Comparison of ENCODE assay signal across 8 cellular contexts in genomic region chr11:6319879-6320410, GRCh38. TPM values are rescaled to one million over a fixed set of nuclear protein-coding genes. Genes with fewer than 3 reads are reported as not detected.
DNase-seq lines count a peak whose midpoint lies in the region; ATAC-seq, FAIRE-seq and TF ChIP-seq lines count a peak whose summit lies in the region.

No MANE protein-coding gene starts in this region.

- peak; percentile 28 for DNase-seq in D341Med (ENCODE audit: low spot score)
- peak; percentile 83 for DNase-seq in NCI-H69 (lab: John Stamatoyannopoulos, UW)
- peak; percentile 91 for DNase-seq in cerebellar cortex (ENCODE audit: low spot score)
- peak; percentile 57 for DNase-seq in keratinocyte (ENCODE audit: low read depth, low spot score)
- peak; percentile 24 to 36 for DNase-seq in stimulated activated CD4-positive, alpha-beta T cell treated with anti-CD3 and anti-CD28 coated beads, Interleukin-4, amount 100 ng/mL, for 48 hours (ENCODE audit: low read depth in 2 of 2)
- no peak for DNase-seq in NCI-H748 (lab: John Stamatoyannopoulos, UW; ENCODE audit: unreplicated experiment)
- DNase-seq in A172 (ENCODE audit: low spot score): no peak

- peaks cover 11% of the 10 kb centered on the region for H3K79me2 ChIP-seq in keratinocyte (ENCODE audit: control insufficient read depth, insufficient read depth, low read length)

- H3K9ac ChIP-seq in keratinocyte (ENCODE audit: control insufficient read depth, extremely low read depth, insufficient read depth, low read length): peak overlapping the region; percentile 99

- H3K4me3 ChIP-seq in keratinocyte (ENCODE audit: control insufficient read depth in 2 of 3, extremely low read depth in 1 of 3, insufficient read depth in 2 of 3, low read depth in 1 of 3, low read length in 3 of 3): peak overlapping the region; percentile 56 to 95 (median 87)

- no peaks in the 10 kb centered on the region for H4K20me1 ChIP-seq in keratinocyte (ENCODE audit: control insufficient read depth, extremely low read depth, insufficient read depth, low read length)

- no peaks in the 10 kb centered on the region for H3K27me3 ChIP-seq in keratinocyte (ENCODE audit: control insufficient read depth, extremely low read depth, insufficient read depth, low read length)

- no peaks in the 10 kb centered on the region for H3K36me3 ChIP-seq in keratinocyte (ENCODE audit: control insufficient read depth in 2 of 2, extremely low read depth in 1 of 2, insufficient read depth in 2 of 2, low read length in 2 of 2)

- TF ChIP-seq CTCF in keratinocyte (optimal IDR thresholded peaks at IDR 0.05 in 1 of 3, IDR thresholded peaks at IDR 0.05 in 1 of 3, conservative IDR thresholded peaks at IDR 0.05 in 1 of 3; ENCODE audit: extremely low read depth in 1 of 3, insufficient read depth in 2 of 3, low read length in 3 of 3): no peak

- peak; percentile 76 for FAIRE-seq in keratinocyte (lab: Jason Lieb, UNC)

- dilution Hi-C loops in keratinocyte (cut with MboI; ENCODE audit: extremely low pct_ligation_motif_present, low sequenced_read_pairs): no loop called here

- H3K27ac ChIP-seq in keratinocyte (ENCODE audit: control insufficient read depth, insufficient read depth, low read length): peak overlapping the region; percentile 98

- no peaks in the 10 kb centered on the region for H3K9me1 ChIP-seq in keratinocyte (ENCODE audit: control insufficient read depth, extremely low read depth, insufficient read depth, low read length)

- peaks cover 40% of the 10 kb centered on the region for H3K4me1 ChIP-seq in keratinocyte (ENCODE audit: control insufficient read depth, extremely low read depth, insufficient read depth, low read length)

- peak overlapping the region; percentile 73 for H2AFZ ChIP-seq in keratinocyte (ENCODE audit: control insufficient read depth, low read length)

- H3K9me3 ChIP-seq in keratinocyte (ENCODE audit: control insufficient read depth, low read depth, low read length): no peaks in the 10 kb centered on the region

- peak overlapping the region; percentile 95 for H3K4me2 ChIP-seq in keratinocyte (ENCODE audit: control insufficient read depth, extremely low read depth, insufficient read depth, low read depth, low read length)

- ATAC-seq in GM21515 (IDR thresholded peaks at IDR 0.05; ENCODE audit: unreplicated experiment): peak; percentile 42

RNA-seq across cellular contexts. Expression of gene CAVIN3, which starts 0.4 kb away (rescaled TPM):
- polyA plus RNA-seq in keratinocyte: 26.0 to 43.0 TPM (median 30.1 TPM) in 3 replicates
- polyA plus RNA-seq in keratinocyte (2011; ENCODE audit: low read depth): 1.6 TPM
- polyA plus RNA-seq in keratinocyte (2011; cell fraction: cytosol; rRNA removed): 12.2 and 49.7 TPM in 2 replicates
- polyA plus RNA-seq in keratinocyte (2011; cell fraction: nucleus; rRNA removed): 15.5 and 20.8 TPM in 2 replicates
- polyA plus RNA-seq in keratinocyte (2012; ENCODE audit: low replicate concordance): 5.5 and 85.3 TPM in 2 replicates
- 3.3 to 6.2 TPM (median 3.4 TPM) in 3 replicates for polyA minus RNA-seq in keratinocyte
- polyA minus RNA-seq in keratinocyte (2011; cell fraction: cytosol; rRNA and poly(A)+ RNA removed): 23.0 TPM
- polyA minus RNA-seq in keratinocyte (2011; cell fraction: nucleus; rRNA and poly(A)+ RNA removed): 8.4 and 9.0 TPM in 2 replicates
- total RNA-seq in A172 (2014; rRNA removed; shearing (Covaris generic)): not detected in 2 replicates

Comparison
In these comparisons a context has a peak if more than half of its experiments do, and no peak if none do; other contexts are left out.
1. DNase-seq: peak in D341Med (single experiment), NCI-H69 (single experiment), cerebellar cortex (single experiment), keratinocyte (single experiment) and stimulated activated CD4-positive, alpha-beta T cell treated with anti-CD3 and anti-CD28 coated beads, Interleukin-4, amount 100 ng/mL, for 48 hours (2 of 2); none in NCI-H748 (single experiment) and A172 (single experiment).